19 cellular contexts compared by ENCODE assay signal in genomic region chr3:4343258-4343657, GRCh38. TPM values are rescaled to one million over a fixed set of nuclear protein-coding genes. Genes with fewer than 3 reads are reported as not detected.
DNase-seq lines count a peak whose midpoint lies in the region; ATAC-seq and TF ChIP-seq lines count a peak whose summit lies in the region.
"Had no signal": no experiment of that assay in that cellular context is flagged by ENCODE, and none has a peak within 500 bp of the region (broad histone marks: within the 10 kb centered on the region; RNA-seq: fewer than 3 reads in every experiment).

No MANE protein-coding gene starts in this region.

- H3K36me3 ChIP-seq in transverse colon (no peaks in the 10 kb centered on the region), colonic mucosa (no peaks in the 10 kb centered on the region)
- H3K36me3 ChIP-seq: right atrium auricular region had no signal

- H3K9me3 ChIP-seq in transverse colon (no peaks in the 10 kb centered on the region), colonic mucosa (no peaks in the 10 kb centered on the region)
- H3K9me3 ChIP-seq: right atrium auricular region had no signal

- no peak for TF ChIP-seq CTCF in AG10803 (conservative IDR thresholded peaks at IDR 0.05; ENCODE audit: low read length)
- no peak for TF ChIP-seq CTCF in transverse colon (IDR thresholded peaks at IDR 0.05)
- no peak for TF ChIP-seq CTCF in colonic mucosa (IDR thresholded peaks at IDR 0.05)

- DNase-seq in AG10803 (ENCODE audit: low read depth): peak; percentile 80
- DNase-seq in HT1080 (ENCODE audit: low read depth): peak; percentile 48
- peak; percentile 83 for DNase-seq in amniotic epithelial cell (ENCODE audit: low read depth)
- peak; percentile 19 for DNase-seq in kidney glomerular epithelial cell (lab: John Stamatoyannopoulos, UW)
- DNase-seq in left cardiac atrium: no peak
- DNase-seq in transverse colon: no peak
- DNase-seq in colonic mucosa: no peak
- DNase-seq: activated CD4-positive, alpha-beta T cell treated with anti-CD3 and anti-CD28 coated beads for 4 hours; activated T-cell treated with anti-CD3 and anti-CD28 coated beads, Interleukin-2, amount 50 U/mL, for 24 hours; amygdala; effector CD4-positive, alpha-beta T cell; Kasumi-1; naive thymus-derived CD8-positive, alpha-beta T cell; NCI-H2171; stimulated activated CD4-positive, alpha-beta T cell treated with anti-CD3 and anti-CD28 coated beads, Interleukin-2, amount 100 ng/mL, for 48 hours; T-helper 1 cell had no signal

- intact Hi-C loops in left cardiac atrium (cut with DNase I): no loop called here
- intact Hi-C loops in transverse colon (cut with DNase I; ENCODE audit: low total_unique reads): no loop called here
- intact Hi-C loops in colonic mucosa (cut with DNase I): no loop called here

- H3K27ac ChIP-seq in transverse colon (no peak overlapping the region), colonic mucosa (no peak overlapping the region)
- H3K27ac ChIP-seq: C4-2B, right atrium auricular region had no signal

- in situ Hi-C loops in transverse colon (cut with MboI; ENCODE audit: low pct_ligation_motif_present in 1 of 4, low pct_unique_long_range_greater_than_20kb in 1 of 4, low sequenced_read_pairs in 3 of 4): no loop called here

- no peak for TF ChIP-seq POLR2A in transverse colon (IDR thresholded peaks at IDR 0.05)

- WGBS in transverse colon (ENCODE audit: low coverage in 1 of 2), 2 donors: 70 to 90% methylated on average over 1 of the region's 1 CpG

- no peak for TF ChIP-seq EP300 in transverse colon (IDR thresholded peaks at IDR 0.05; ENCODE audit: low read depth)

- H3K27me3 ChIP-seq in transverse colon: no peaks in the 10 kb centered on the region
- H3K27me3 ChIP-seq in colonic mucosa: no peaks in the 10 kb centered on the region
- H3K27me3 ChIP-seq: right atrium auricular region had no signal

- H3K4me1 ChIP-seq in transverse colon (peaks cover 0 to 5% (median 0%) of the 10 kb centered on the region in 4 donors), colonic mucosa (no peaks in the 10 kb centered on the region)

- ATAC-seq in left cardiac atrium: no peak
- ATAC-seq in GM19452 (IDR thresholded peaks at IDR 0.05; ENCODE audit: unreplicated experiment): no peak
- ATAC-seq: naive thymus-derived CD8-positive, alpha-beta T cell had no signal

- no peak overlapping the region for H3K4me3 ChIP-seq in AG10803 (ENCODE audit: low read length)
- H3K4me3 ChIP-seq in transverse colon: no peak overlapping the region
- H3K4me3 ChIP-seq in colonic mucosa: no peak overlapping the region
- H3K4me3 ChIP-seq: right atrium auricular region had no signal

- no peak overlapping the region for H3K9ac ChIP-seq in colonic mucosa (ENCODE audit: low read depth in 2 of 2, low read length in 2 of 2)

RNA-seq across cellular contexts. Expression of gene SETMAR, which starts 40.1 kb away (rescaled TPM):
- 13.7 and 14.8 TPM in 2 replicates for total RNA-seq in HT1080 (2014; rRNA removed; shearing (Covaris generic))
- 7.6 and 8.7 TPM in 2 replicates for polyA plus RNA-seq in HT1080 (2015; cell fraction: cytosol; rRNA removed)
- 10.3 and 13.5 TPM in 2 replicates for polyA plus RNA-seq in HT1080 (2015; cell fraction: nucleus; rRNA removed)
- 10 to 100 TPM; 12.3 to 12.9 TPM for total RNA-seq in left cardiac atrium
- total RNA-seq in transverse colon: 10 to 100 TPM; 12.0 to 30.7 (median 15.9) TPM
- total RNA-seq in colonic mucosa: 10 to 100 TPM in 1 of 2 donors, 1 to 10 TPM in 1; 7.9 to 16.1 TPM

Comparison
In these comparisons a context has a peak if more than half of its experiments do, and no peak if none do; other contexts are left out.
1. DNase-seq: peak in AG10803 (single experiment), HT1080 (single experiment), amniotic epithelial cell (single experiment) and kidney glomerular epithelial cell (single experiment); none in left cardiac atrium (single experiment), transverse colon (single experiment) and colonic mucosa (single experiment).